In the genomic region with DNA sequence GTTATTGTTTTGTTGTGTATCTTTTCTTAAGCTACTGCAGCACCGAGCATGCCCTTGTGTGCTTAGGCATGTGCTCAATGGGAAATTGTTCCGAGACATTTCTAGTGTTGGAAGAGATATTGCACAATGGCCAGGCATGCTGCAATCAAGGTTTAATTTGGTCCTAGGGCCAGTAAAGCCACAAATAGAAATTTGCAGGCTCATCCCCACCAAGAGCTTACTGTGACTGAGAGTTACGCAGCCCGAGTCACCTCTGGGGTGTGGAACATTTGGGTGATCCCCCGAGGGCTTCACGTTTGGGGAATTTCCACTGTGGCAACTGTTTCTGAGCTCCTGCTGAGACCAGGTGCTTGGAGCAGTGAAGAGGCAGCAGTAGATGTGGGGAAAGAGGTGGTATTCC, we compare ENCODE assay signal across 13 cellular contexts.
DNase-seq lines count a peak whose midpoint lies in the region; ATAC-seq and TF ChIP-seq lines count a peak whose summit lies in the region.
"Had no signal": no experiment of that assay in that cellular context is flagged by ENCODE, and none has a peak within 500 bp of the region (broad histone marks: within the 10 kb centered on the region; RNA-seq: fewer than 3 reads in every experiment).

No MANE protein-coding gene starts in this region.

- no peak overlapping the region for H3K23ac ChIP-seq in H9 (ENCODE audit: insufficient read length, low read depth, low read length)

- no peak overlapping the region for H3K4me2 ChIP-seq in H9 (ENCODE audit: insufficient read depth, insufficient read length, low read length)

- no peaks in the 10 kb centered on the region for H3K36me3 ChIP-seq in lung (ENCODE audit: control insufficient read depth in 2 of 2, insufficient read depth in 2 of 2, low read length in 2 of 2)

- H3K27ac Mint-ChIP-seq in activated naive CD8-positive, alpha-beta T cell treated with anti-CD3 and anti-CD28 coated beads for 36 hours: peak overlapping the region; percentile 98
- peak overlapping the region in 1 of 3 experiments; percentile 66; a peak in 1 of 7 replicates for H3K27ac Mint-ChIP-seq in H9

- no peaks in the 10 kb centered on the region for H3K23me2 ChIP-seq in H9 (ENCODE audit: insufficient read length, low read depth, low read length, poor library complexity, severe bottlenecking)

- no peak overlapping the region for H4K8ac ChIP-seq in H9 (replicated peaks; ENCODE audit: insufficient read length, low read depth, low read length)

- no peak overlapping the region for H3K18ac ChIP-seq in H9 (ENCODE audit: insufficient read length, low read depth, low read length)

- H3K4me3 ChIP-seq in lung: no peak overlapping the region

- H3K79me2 ChIP-seq in H9 (ENCODE audit: insufficient read depth, low read length): no peaks in the 10 kb centered on the region

- no peak overlapping the region for H3K9ac ChIP-seq in H9 (ENCODE audit: extremely low read depth, insufficient read length, low read length)

- no peak overlapping the region for H3K14ac ChIP-seq in H9 (ENCODE audit: insufficient read depth, low read length)

- TF ChIP-seq POLR2A in erythroblast (IDR thresholded peaks at IDR 0.05; ENCODE audit: low read length): no peak

- no peak overlapping the region for H2AK5ac ChIP-seq in H9 (ENCODE audit: insufficient read length, low read length)

- H3T11ph ChIP-seq in H9 (ENCODE audit: low read length): no peak overlapping the region

- no peaks in the 10 kb centered on the region for H4K20me1 ChIP-seq in H9 (ENCODE audit: control insufficient read depth, insufficient read depth, insufficient read length)

- H3K27me3 ChIP-seq in lung (ENCODE audit: control insufficient read depth, insufficient read depth) (no peaks in the 10 kb centered on the region), H9 (ENCODE audit: insufficient read depth, low read length) (no peaks in the 10 kb centered on the region)

- no peak overlapping the region for H2AFZ ChIP-seq in H9 (ENCODE audit: low read length)

- no peaks in the 10 kb centered on the region for H3K27me3 Mint-ChIP-seq in activated naive CD8-positive, alpha-beta T cell treated with anti-CD3 and anti-CD28 coated beads for 36 hours
- H3K27me3 Mint-ChIP-seq in H9 (ENCODE audit: low read depth): no peaks in the 10 kb centered on the region; the same call in 1 of the 2 replicates

- H3K36me3 Mint-ChIP-seq in activated naive CD8-positive, alpha-beta T cell treated with anti-CD3 and anti-CD28 coated beads for 36 hours: peaks cover 71% of the 10 kb centered on the region
- H3K36me3 Mint-ChIP-seq in H9 (ENCODE audit: insufficient read depth in 1 of 3, low read depth in 3 of 3): peaks cover 0 to 3% (median 3%) of the 10 kb centered on the region in 3 experiments; a peak in 2 of 7 replicates

- H3K4me3 Mint-ChIP-seq in activated naive CD8-positive, alpha-beta T cell treated with anti-CD3 and anti-CD28 coated beads for 36 hours: peak overlapping the region; percentile 61
- no peak overlapping the region for H3K4me3 Mint-ChIP-seq in H9
- H3K4me3 Mint-ChIP-seq: effector memory CD8-positive, alpha-beta T cell; neural crest cell had no signal

- H3K4me1 Mint-ChIP-seq in activated naive CD8-positive, alpha-beta T cell treated with anti-CD3 and anti-CD28 coated beads for 36 hours: peaks cover 71% of the 10 kb centered on the region
- peaks cover 9 to 12% of the 10 kb centered on the region in 2 experiments; a peak in 3 of 4 replicates for H3K4me1 Mint-ChIP-seq in H9
- H3K4me1 Mint-ChIP-seq: neural crest cell had no signal

- H2BK120ac ChIP-seq in H9 (ENCODE audit: low read depth, low read length, poor library complexity, severe bottlenecking): no peak overlapping the region

- H2BK5ac ChIP-seq in H9 (ENCODE audit: insufficient read length, low read length): no peak overlapping the region

- H3K4ac ChIP-seq in H9 (ENCODE audit: low read depth, low read length): no peak overlapping the region

- TF ChIP-seq CTCF in lung (IDR thresholded peaks at IDR 0.05; ENCODE audit: control extremely low read depth, extremely low read depth): no peak
- no peak for TF ChIP-seq CTCF in H9 (conservative IDR thresholded peaks at IDR 0.05)

- no peaks in the 10 kb centered on the region for H3K79me1 ChIP-seq in H9 (ENCODE audit: insufficient read depth, low read depth, low read length, poor library complexity, severe bottlenecking)

- H3K9me3 Mint-ChIP-seq in activated naive CD8-positive, alpha-beta T cell treated with anti-CD3 and anti-CD28 coated beads for 36 hours: peaks cover 16% of the 10 kb centered on the region
- peaks cover 4 to 5% of the 10 kb centered on the region in 2 experiments; a peak in 3 of 5 replicates for H3K9me3 Mint-ChIP-seq in H9
- H3K9me3 Mint-ChIP-seq: effector memory CD8-positive, alpha-beta T cell had no signal

- DNase-seq in CD1c-positive myeloid dendritic cell (ENCODE audit: extremely low spot score) (peak; percentile 67), HuH-7.5 (ENCODE audit: low spot score) (peak; percentile 12), lung (ENCODE audit: low spot score) (peak; percentile 54), H9 (no peak), GM19238 (ENCODE audit: insufficient read length, low spot score) (no peak), erythroblast (lab: John Stamatoyannopoulos, UW) (no peak)
- DNase-seq in activated naive CD8-positive, alpha-beta T cell treated with anti-CD3 and anti-CD28 coated beads for 36 hours: peak; percentile 71
- DNase-seq: DMS79; effector memory CD8-positive, alpha-beta T cell; HCEC 1CT; NCI-H1105 treated with DMSO at 0.1 percent for 48 hours had no signal

- H3K56ac ChIP-seq in H9 (ENCODE audit: insufficient read length, low read depth, low read length): no peak overlapping the region

- H3K9me3 ChIP-seq in lung (ENCODE audit: control insufficient read depth in 2 of 2, insufficient read depth in 1 of 2, low read length in 1 of 2) (no peaks in the 10 kb centered on the region), H9 (ENCODE audit: control insufficient read depth, low read depth, low read length) (no peaks in the 10 kb centered on the region)

- ATAC-seq in lung (ENCODE audit: insufficient read depth, low FRiP score) (peak; percentile 32), GM18873 (IDR thresholded peaks at IDR 0.05; ENCODE audit: low FRiP score, unreplicated experiment) (no peak)
- ATAC-seq: effector memory CD8-positive, alpha-beta T cell had no signal

- H3K27ac ChIP-seq in lung (ENCODE audit: low read depth in 1 of 2, low read length in 1 of 2) (no peak overlapping the region), H9 (ENCODE audit: insufficient read length, low read depth, low read length) (no peak overlapping the region)

- WGBS in lung, 2 donors: 25 to 50% methylated on average over 6 of the region's 6 CpGs
- no CpG with 5 or more reads among the region's 6 CpGs for WGBS in H9 (ENCODE audit: extremely low coverage, insufficient read length, low lambda C conversion rate)

- no peak overlapping the region for H4K5ac ChIP-seq in H9 (ENCODE audit: insufficient read length, low read depth, low read length)

- H2BK15ac ChIP-seq in H9 (ENCODE audit: low read depth, low read length): no peak overlapping the region

- H3K4me1 ChIP-seq in lung (ENCODE audit: control insufficient read depth in 2 of 2, insufficient read depth in 2 of 2, low read length in 2 of 2): peaks cover 0 to 5% of the 10 kb centered on the region in 2 donors
- no peaks in the 10 kb centered on the region for H3K4me1 ChIP-seq in H9 (ENCODE audit: insufficient read depth, low read length)

- H4K91ac ChIP-seq in H9 (ENCODE audit: insufficient read length, low read depth, low read length): no peak overlapping the region

- no peak overlapping the region for H2BK12ac ChIP-seq in H9 (ENCODE audit: insufficient read length, low read depth, low read length)

- H2BK20ac ChIP-seq in H9 (ENCODE audit: low read depth, low read length, poor library complexity, severe bottlenecking): no peak overlapping the region

Comparison
In these comparisons a context has a peak if more than half of its experiments do, and no peak if none do; other contexts are left out.
1. DNase-seq: peak in CD1c-positive myeloid dendritic cell (single experiment), HuH-7.5 (single experiment), activated naive CD8-positive, alpha-beta T cell treated with anti-CD3 and anti-CD28 coated beads for 36 hours (single experiment) and lung (single experiment); none in H9 (single experiment), GM19238 (single experiment) and erythroblast (0 of 2).